ENCODE assay signal across 13 cellular contexts in the genomic region with DNA sequence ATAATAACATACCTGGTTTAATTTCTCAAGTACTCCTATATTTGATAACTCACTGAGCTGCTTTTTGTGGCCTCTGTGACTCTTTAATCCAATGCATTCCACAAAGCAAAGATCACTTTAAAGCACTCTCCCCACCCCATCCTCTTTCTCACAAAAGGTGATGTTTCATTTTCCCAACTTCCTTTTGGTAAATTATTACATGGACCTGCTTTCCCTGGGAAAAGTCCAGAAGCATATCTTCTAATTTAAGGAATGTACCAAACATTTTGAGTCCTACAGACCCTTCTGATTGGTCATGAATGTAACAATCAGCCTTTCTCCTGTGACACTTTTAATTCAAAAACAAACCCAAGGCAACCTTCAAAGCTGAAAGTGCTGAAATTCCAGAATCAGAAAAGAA.
DNase-seq lines count a peak whose midpoint lies in the region; ATAC-seq, FAIRE-seq and TF ChIP-seq lines count a peak whose summit lies in the region.
"Had no signal": no experiment of that assay in that cellular context is flagged by ENCODE, and none has a peak within 500 bp of the region (broad histone marks: within the 10 kb centered on the region; RNA-seq: fewer than 3 reads in every experiment).

No MANE protein-coding gene starts in this region.

- no peaks in the 10 kb centered on the region for H3K9me3 ChIP-seq in pancreas
- H3K9me3 ChIP-seq: stomach had no signal

- H3K27me3 Mint-ChIP-seq in activated T-cell treated with anti-CD3 and anti-CD28 coated beads, Interleukin-2, amount 50 U/mL, for 4 hours (ENCODE audit: low read depth) = no peaks in the 10 kb centered on the region

- peak overlapping the region in 3 of 4 donors; percentile 19 to 73 (median 68) for H3K27ac ChIP-seq in pancreas
- H3K27ac ChIP-seq: dorsolateral prefrontal cortex had no signal

- DNase-seq in ELR (ENCODE audit: low read depth) (peak; percentile 54), NCI-H226 (peak; percentile 46), pancreas (no peak), T1000 (lab: John Stamatoyannopoulos, UW) (no peak), NCI-H2029 treated with DMSO at 0.1 percent for 48 hours (lab: John Stamatoyannopoulos, UW) (no peak)
- no peak for DNase-seq in activated CD8-positive, alpha-beta memory T cell treated with anti-CD3 and anti-CD28 coated beads, Interleukin-2, amount 50 U/mL, for 4 hours
- no peak for DNase-seq in activated T-cell treated with anti-CD3 and anti-CD28 coated beads, Interleukin-2, amount 50 U/mL, for 4 hours
- DNase-seq: anterior cingulate cortex, dorsolateral prefrontal cortex, stomach had no signal

- peaks cover 0 to 12% (median 7%) of the 10 kb centered on the region in 3 donors for H3K4me1 ChIP-seq in pancreas

- H3K4me1 Mint-ChIP-seq in activated T-cell treated with anti-CD3 and anti-CD28 coated beads, Interleukin-2, amount 50 U/mL, for 4 hours (ENCODE audit: low read depth) = peaks cover 62% of the 10 kb centered on the region
- H3K4me1 Mint-ChIP-seq: CD14-positive monocyte had no signal

- H3K36me3 ChIP-seq in pancreas = peaks cover 0 to 2% (median 0%) of the 10 kb centered on the region in 3 donors
- H3K36me3 ChIP-seq: stomach had no signal

- H3K4me3 Mint-ChIP-seq in activated T-cell treated with anti-CD3 and anti-CD28 coated beads, Interleukin-2, amount 50 U/mL, for 4 hours = no peak overlapping the region
- H3K4me3 Mint-ChIP-seq: CD14-positive monocyte had no signal

- TF ChIP-seq CTCF in pancreas (IDR thresholded peaks at IDR 0.05) = no peak

- ATAC-seq in esophagus mucosa = peak; percentile 53
- peak; percentile 63 to 84 (median 77) for ATAC-seq in pancreas
- no peak for ATAC-seq in activated T-cell treated with anti-CD3 and anti-CD28 coated beads, Interleukin-2, amount 50 U/mL, for 4 hours
- ATAC-seq: sciatic nerve had no signal

- no peak overlapping the region for H3K4me3 ChIP-seq in pancreas
- H3K4me3 ChIP-seq: stomach had no signal

- no peak for FAIRE-seq in pancreas (lab: Jason Lieb, UNC)

- intact Hi-C loops in pancreas (cut with DNase I) = no loop called here

- peaks cover 8% of the 10 kb centered on the region for H3K36me3 Mint-ChIP-seq in activated T-cell treated with anti-CD3 and anti-CD28 coated beads, Interleukin-2, amount 50 U/mL, for 4 hours (ENCODE audit: insufficient read depth)
- H3K36me3 Mint-ChIP-seq: CD14-positive monocyte had no signal

- no peaks in the 10 kb centered on the region for H3K9me3 Mint-ChIP-seq in activated T-cell treated with anti-CD3 and anti-CD28 coated beads, Interleukin-2, amount 50 U/mL, for 4 hours
- H3K9me3 Mint-ChIP-seq: CD14-positive monocyte had no signal

- no peaks in the 10 kb centered on the region for H3K27me3 ChIP-seq in pancreas
- H3K27me3 ChIP-seq: dorsolateral prefrontal cortex, stomach had no signal

Comparison
In these comparisons a context has a peak if more than half of its experiments do, and no peak if none do; other contexts are left out.
1. DNase-seq: peak in ELR (single experiment) and NCI-H226 (single experiment); none in pancreas (0 of 6), T1000 (single experiment), NCI-H2029 treated with DMSO at 0.1 percent for 48 hours (single experiment), activated CD8-positive, alpha-beta memory T cell treated with anti-CD3 and anti-CD28 coated beads, Interleukin-2, amount 50 U/mL, for 4 hours (single experiment) and activated T-cell treated with anti-CD3 and anti-CD28 coated beads, Interleukin-2, amount 50 U/mL, for 4 hours (single experiment).
2. ATAC-seq: peak in esophagus mucosa (single experiment) and pancreas (4 of 4); none in activated T-cell treated with anti-CD3 and anti-CD28 coated beads, Interleukin-2, amount 50 U/mL, for 4 hours (0 of 2).